ENCODE assay signal across 8 cellular contexts in the genomic region with DNA sequence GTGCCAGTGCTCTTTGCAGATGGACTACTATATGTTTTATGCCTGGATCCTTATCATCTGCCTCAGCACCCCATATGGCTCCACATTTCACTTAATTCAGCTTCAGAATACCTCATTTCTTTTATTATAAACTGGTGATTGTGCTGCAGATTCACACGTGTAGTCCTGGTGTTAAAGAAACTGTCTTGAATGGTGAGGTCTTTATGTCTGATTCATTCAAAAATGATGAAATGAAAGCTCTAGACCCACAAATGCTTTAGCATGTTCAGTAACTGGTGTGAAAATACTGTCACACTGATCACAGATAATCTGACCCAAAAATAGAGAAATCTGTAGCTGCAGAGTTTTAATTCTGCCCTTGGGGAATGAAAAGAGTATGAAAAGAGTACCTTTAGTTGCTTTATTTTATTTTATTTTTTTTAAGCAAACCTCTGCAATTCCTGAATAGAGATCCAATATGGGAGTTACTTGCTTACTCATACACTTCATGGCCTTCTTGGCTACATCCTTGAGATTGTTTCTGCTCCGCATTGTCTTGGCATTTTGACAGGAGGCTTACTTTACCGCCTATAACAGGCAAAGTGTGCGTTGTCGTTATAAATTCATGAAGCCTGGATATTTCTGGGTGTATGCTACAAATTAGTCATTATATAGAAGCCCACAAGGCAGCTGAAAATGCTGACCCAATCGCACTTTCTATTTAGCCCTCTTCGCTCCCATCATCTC. TPM values are rescaled to one million over a fixed set of nuclear protein-coding genes. Genes with fewer than 3 reads are reported as not detected.
DNase-seq lines count a peak whose midpoint lies in the region; ATAC-seq and TF ChIP-seq lines count a peak whose summit lies in the region.

No MANE protein-coding gene starts in this region.

- H3K9ac ChIP-seq in HUES48 (ENCODE audit: low read depth, low read length) = no peak overlapping the region
- H3K9ac ChIP-seq in muscle layer of colon (ENCODE audit: low read length) = no peak overlapping the region

- H3K9me3 Mint-ChIP-seq in central memory CD8-positive, alpha-beta T cell = no peaks in the 10 kb centered on the region
- no peaks in the 10 kb centered on the region for H3K9me3 Mint-ChIP-seq in activated naive CD4-positive, alpha-beta T cell treated with anti-CD3 and anti-CD28 coated beads for 36 hours

- ATAC-seq in central memory CD8-positive, alpha-beta T cell (replicated peaks; ENCODE audit: extremely low read depth, poor library complexity, severe bottlenecking) = no peak
- ATAC-seq in GM18511 (IDR thresholded peaks at IDR 0.05; ENCODE audit: unreplicated experiment) (no peak), GM21786 (IDR thresholded peaks at IDR 0.05; ENCODE audit: unreplicated experiment) (no peak)

- peak overlapping the region; percentile 96 for H3K4me3 Mint-ChIP-seq in central memory CD8-positive, alpha-beta T cell
- no peak overlapping the region for H3K4me3 Mint-ChIP-seq in activated naive CD4-positive, alpha-beta T cell treated with anti-CD3 and anti-CD28 coated beads for 36 hours

- peaks cover 31% of the 10 kb centered on the region for H3K4me1 Mint-ChIP-seq in central memory CD8-positive, alpha-beta T cell
- peaks cover 40% of the 10 kb centered on the region for H3K4me1 Mint-ChIP-seq in activated naive CD4-positive, alpha-beta T cell treated with anti-CD3 and anti-CD28 coated beads for 36 hours (ENCODE audit: low read depth)

- DNase-seq in AG10803 (ENCODE audit: low read depth) (peak; percentile 89), CD1c-positive myeloid dendritic cell (ENCODE audit: extremely low spot score) (no peak)
- DNase-seq in central memory CD8-positive, alpha-beta T cell (ENCODE audit: low spot score in 2 of 2) = no peak
- no peak for DNase-seq in activated naive CD4-positive, alpha-beta T cell treated with anti-CD3 and anti-CD28 coated beads for 36 hours

- H3K36me3 ChIP-seq in HUES48 (ENCODE audit: control insufficient read depth, insufficient read depth, low read length) (peaks cover 27% of the 10 kb centered on the region), muscle layer of colon (ENCODE audit: insufficient read depth, low read length) (peaks cover 11% of the 10 kb centered on the region)

- H3K27ac ChIP-seq in HUES48 (ENCODE audit: low read depth, low read length) = no peak overlapping the region
- H3K27ac ChIP-seq in muscle layer of colon (ENCODE audit: low read depth, low read length) = peak overlapping the region; percentile 94

- TF ChIP-seq CTCF in AG10803 (conservative IDR thresholded peaks at IDR 0.05; ENCODE audit: low read length) = no peak

- intact Hi-C loops in activated naive CD4-positive, alpha-beta T cell treated with anti-CD3 and anti-CD28 coated beads for 36 hours (cut with micrococcal nuclease) = no loop called here

- H3K36me3 Mint-ChIP-seq in central memory CD8-positive, alpha-beta T cell (ENCODE audit: insufficient read depth) = peaks cover 9% of the 10 kb centered on the region
- peaks cover 9% of the 10 kb centered on the region for H3K36me3 Mint-ChIP-seq in activated naive CD4-positive, alpha-beta T cell treated with anti-CD3 and anti-CD28 coated beads for 36 hours (ENCODE audit: low read depth)

- CTCF ChIA-PET in activated naive CD4-positive, alpha-beta T cell treated with anti-CD3 and anti-CD28 coated beads for 36 hours (lab: Charles Lee) = interaction anchor here (1.0 to 4.8 kb wide), 4 partner anchors 8 to 19 kb away, joined by 3 to 24 read pairs (median 14); no protein-coding TSS in a partner anchor

- peaks cover 71% of the 10 kb centered on the region for H3K27me3 Mint-ChIP-seq in central memory CD8-positive, alpha-beta T cell
- peaks cover 9% of the 10 kb centered on the region for H3K27me3 Mint-ChIP-seq in activated naive CD4-positive, alpha-beta T cell treated with anti-CD3 and anti-CD28 coated beads for 36 hours (ENCODE audit: low read depth)

- no peaks in the 10 kb centered on the region for H3K9me3 ChIP-seq in HUES48 (ENCODE audit: control insufficient read depth, insufficient read depth, low read length)
- no peaks in the 10 kb centered on the region for H3K9me3 ChIP-seq in muscle layer of colon (ENCODE audit: low read length)

- H3K27ac Mint-ChIP-seq in central memory CD8-positive, alpha-beta T cell (ENCODE audit: low read depth) = no peak overlapping the region
- H3K27ac Mint-ChIP-seq in activated naive CD4-positive, alpha-beta T cell treated with anti-CD3 and anti-CD28 coated beads for 36 hours = no peak overlapping the region

- peaks cover 15% of the 10 kb centered on the region for H3K27me3 ChIP-seq in HUES48 (ENCODE audit: control insufficient read depth, insufficient read depth, low read length)
- no peaks in the 10 kb centered on the region for H3K27me3 ChIP-seq in muscle layer of colon (ENCODE audit: control insufficient read depth in 1 of 2, insufficient read depth in 2 of 2, low read length in 2 of 2)

- peak overlapping the region; percentile 81 for H3K4me3 ChIP-seq in AG10803 (ENCODE audit: low read length)
- H3K4me3 ChIP-seq in HUES48 (ENCODE audit: low read depth, low read length) = peak overlapping the region; percentile 75
- peak overlapping the region; percentile 17 to 81 for H3K4me3 ChIP-seq in muscle layer of colon (ENCODE audit: low read depth in 1 of 2, low read length in 2 of 2)

- H3K4me1 ChIP-seq in HUES48 (ENCODE audit: control insufficient read depth, insufficient read depth, low read length) (peaks cover 24% of the 10 kb centered on the region), muscle layer of colon (ENCODE audit: insufficient read depth, low read length) (peaks cover 25% of the 10 kb centered on the region)

RNA-seq across cellular contexts. Expression of gene RGMB, which starts 2.7 kb away (rescaled TPM):
- 1 to 10 TPM; 5.0 to 5.9 TPM for total RNA-seq in activated naive CD4-positive, alpha-beta T cell treated with anti-CD3 and anti-CD28 coated beads for 36 hours
